In genomic region chr14:27721760-27722159, GRCh38 we compare ENCODE assay signal across 5 cellular contexts.
"Had no signal": no experiment of that assay in that cellular context is flagged by ENCODE, and none has a peak within 500 bp of the region (broad histone marks: within the 10 kb centered on the region; RNA-seq: fewer than 3 reads in every experiment).

No MANE protein-coding gene starts in this region.

- H3K27ac Mint-ChIP-seq: H9 had no signal

- DNase-seq: GM23248, GOT3, H9, HCEC 1CT, KBM-7 had no signal

- H2AFZ ChIP-seq: GM23248 had no signal

- H3K27ac ChIP-seq: GM23248 had no signal

- H3K9ac ChIP-seq: GM23248 had no signal

- H3K4me3 Mint-ChIP-seq: H9 had no signal

- H3K4me3 ChIP-seq: GM23248 had no signal
